8 cellular contexts compared by ENCODE assay signal in the genomic region with DNA sequence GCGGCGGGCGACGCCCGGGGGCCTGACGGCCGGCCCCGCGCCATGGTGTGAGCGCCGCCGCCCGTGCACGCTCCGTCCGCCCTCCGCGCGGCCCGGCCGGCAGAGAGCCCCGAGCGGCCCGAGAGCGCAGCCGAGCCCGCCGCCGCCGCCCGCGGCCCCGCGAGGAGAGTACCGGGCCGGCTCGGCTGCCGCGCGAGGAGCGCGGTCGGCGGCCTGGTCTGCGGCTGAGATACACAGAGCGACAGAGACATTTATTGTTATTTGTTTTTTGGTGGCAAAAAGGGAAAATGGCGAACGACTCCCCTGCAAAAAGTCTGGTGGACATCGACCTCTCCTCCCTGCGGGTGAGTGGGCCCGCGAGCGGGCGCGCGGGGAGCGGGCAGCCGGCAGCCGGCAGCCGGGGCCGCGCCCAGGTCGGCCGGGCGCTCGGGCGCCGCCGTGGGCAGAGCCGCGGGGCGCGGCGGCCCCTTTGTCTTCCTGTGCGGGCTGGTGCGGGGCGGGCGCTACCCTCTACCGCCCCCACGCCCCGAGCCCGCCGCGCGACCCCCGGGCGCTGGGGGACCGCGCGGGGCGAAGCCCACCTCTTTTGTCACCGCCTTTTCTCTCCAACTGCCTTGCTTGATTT. TPM values are rescaled to one million over a fixed set of nuclear protein-coding genes. Genes with fewer than 3 reads are reported as not detected.
DNase-seq lines count a peak whose midpoint lies in the region; ATAC-seq and TF ChIP-seq lines count a peak whose summit lies in the region.

No MANE protein-coding gene starts in this region.

- ATAC-seq in HG03108 (IDR thresholded peaks at IDR 0.05; ENCODE audit: unreplicated experiment): peak; percentile 28

- peak; percentile 33 for DNase-seq in activated naive CD4-positive, alpha-beta T cell treated with Interleukin-2 at 50 U/mL for 16 hours
- DNase-seq in activated naive CD4-positive, alpha-beta T cell (lab: John Stamatoyannopoulos, UW): no peak
- peak; percentile 40 for DNase-seq in activated CD4-positive, alpha-beta memory T cell treated with anti-CD3 and anti-CD28 coated beads, Interleukin-2, amount 10 ng/mL, durations not matched to agents 7 days and 5 days
- DNase-seq in fibroblast of villous mesenchyme (ENCODE audit: low read depth) (no peak), progenitor cell of endocrine pancreas (ENCODE audit: low spot score, unreplicated experiment) (peak; percentile 14), NCI-H774 (lab: John Stamatoyannopoulos, UW) (no peak), NCI-H1048 (lab: John Stamatoyannopoulos, UW) (no peak)

- H3K27me3 Mint-ChIP-seq in activated CD4-positive, alpha-beta memory T cell treated with anti-CD3 and anti-CD28 coated beads, Interleukin-2, amount 10 ng/mL, durations not matched to agents 7 days and 5 days: peaks cover 2% of the 10 kb centered on the region
- H3K27me3 Mint-ChIP-seq in progenitor cell of endocrine pancreas: no peaks in the 10 kb centered on the region

- H3K9me3 Mint-ChIP-seq in activated CD4-positive, alpha-beta memory T cell treated with anti-CD3 and anti-CD28 coated beads, Interleukin-2, amount 10 ng/mL, durations not matched to agents 7 days and 5 days: no peaks in the 10 kb centered on the region
- H3K9me3 Mint-ChIP-seq in progenitor cell of endocrine pancreas (ENCODE audit: low read depth): peaks cover 3% of the 10 kb centered on the region

- peaks cover 18% of the 10 kb centered on the region for H3K36me3 Mint-ChIP-seq in activated CD4-positive, alpha-beta memory T cell treated with anti-CD3 and anti-CD28 coated beads, Interleukin-2, amount 10 ng/mL, durations not matched to agents 7 days and 5 days (ENCODE audit: low read depth)
- peaks cover 10% of the 10 kb centered on the region for H3K36me3 Mint-ChIP-seq in progenitor cell of endocrine pancreas (ENCODE audit: insufficient read depth)

- POLR2A ChIA-PET in activated CD4-positive, alpha-beta memory T cell treated with anti-CD3 and anti-CD28 coated beads, Interleukin-2, amount 10 ng/mL, durations not matched to agents 7 days and 5 days (lab: Charles Lee): interaction anchor here (0.6 to 5.1 kb wide), 18 partner anchors 8 to 391 kb away, joined by 3 to 64 read pairs (median 4); a partner anchor contains a TSS

- no peak overlapping the region for H3K27ac Mint-ChIP-seq in activated CD4-positive, alpha-beta memory T cell treated with anti-CD3 and anti-CD28 coated beads, Interleukin-2, amount 10 ng/mL, durations not matched to agents 7 days and 5 days
- no peak overlapping the region for H3K27ac Mint-ChIP-seq in progenitor cell of endocrine pancreas

- TF ChIP-seq CTCF in fibroblast of villous mesenchyme (IDR thresholded peaks at IDR 0.05; ENCODE audit: insufficient read depth, low read depth, low read length): no peak
- peak; percentile 20 for TF ChIP-seq CTCF in progenitor cell of endocrine pancreas (IDR thresholded peaks at IDR 0.05; ENCODE audit: unreplicated experiment)

- H3K4me3 Mint-ChIP-seq in activated CD4-positive, alpha-beta memory T cell treated with anti-CD3 and anti-CD28 coated beads, Interleukin-2, amount 10 ng/mL, durations not matched to agents 7 days and 5 days: peak overlapping the region; percentile 66
- H3K4me3 Mint-ChIP-seq in progenitor cell of endocrine pancreas (ENCODE audit: low read depth): peak overlapping the region; percentile 68

- CTCF ChIA-PET in activated CD4-positive, alpha-beta memory T cell treated with anti-CD3 and anti-CD28 coated beads, Interleukin-2, amount 10 ng/mL, durations not matched to agents 7 days and 5 days (lab: Charles Lee): interaction anchor here (0.7 to 2.6 kb wide), 6 partner anchors 19 to 824 kb away, joined by 3 to 11 read pairs (median 4); no protein-coding TSS in a partner anchor

- H3K4me3 ChIP-seq in fibroblast of villous mesenchyme (ENCODE audit: low read depth, low read length): peak overlapping the region; percentile 77

- peaks cover 20% of the 10 kb centered on the region for H3K4me1 Mint-ChIP-seq in activated CD4-positive, alpha-beta memory T cell treated with anti-CD3 and anti-CD28 coated beads, Interleukin-2, amount 10 ng/mL, durations not matched to agents 7 days and 5 days
- H3K4me1 Mint-ChIP-seq in progenitor cell of endocrine pancreas (ENCODE audit: low read depth): peaks cover 9% of the 10 kb centered on the region

RNA-seq across cellular contexts. Expression of a gene that starts 0.4 kb away (rescaled TPM):
- 10 to 100 TPM; 71.6 to 77.5 TPM for total RNA-seq in activated CD4-positive, alpha-beta memory T cell treated with anti-CD3 and anti-CD28 coated beads, Interleukin-2, amount 10 ng/mL, durations not matched to agents 7 days and 5 days
- 88.3 and 95.0 TPM in 2 replicates for total RNA-seq in fibroblast of villous mesenchyme
- 171 and 184 TPM in 2 replicates for total RNA-seq in progenitor cell of endocrine pancreas

Comparison
In these comparisons a context has a peak if more than half of its experiments do, and no peak if none do; other contexts are left out.
1. DNase-seq: peak in activated naive CD4-positive, alpha-beta T cell treated with Interleukin-2 at 50 U/mL for 16 hours (single experiment), activated CD4-positive, alpha-beta memory T cell treated with anti-CD3 and anti-CD28 coated beads, Interleukin-2, amount 10 ng/mL, durations not matched to agents 7 days and 5 days (single experiment) and progenitor cell of endocrine pancreas (single experiment); none in activated naive CD4-positive, alpha-beta T cell (0 of 4), fibroblast of villous mesenchyme (single experiment), NCI-H774 (single experiment) and NCI-H1048 (single experiment).